In genomic region chr2:32377928-32378327, GRCh38 we compare ENCODE assay signal across 18 cellular contexts. TPM values are rescaled to one million over a fixed set of nuclear protein-coding genes. Genes with fewer than 3 reads are reported as not detected.
A peak's percentile ranks its signal among the peaks of the same experiment; 100 is the strongest.
DNase-seq lines count a peak whose midpoint lies in the region; ATAC-seq, FAIRE-seq and TF ChIP-seq lines count a peak whose summit lies in the region.
"Had no signal": no experiment of that assay in that cellular context is flagged by ENCODE, and none has a peak within 500 bp of the region (broad histone marks: within the 10 kb centered on the region; RNA-seq: fewer than 3 reads in every experiment).

No MANE protein-coding gene starts in this region.

- H3K4me3 ChIP-seq in pancreas, result no peak overlapping the region
- H3K4me3 ChIP-seq in mucosa of descending colon, result no peak overlapping the region
- H3K4me3 ChIP-seq: GM23248, SK-N-MC had no signal

- H3K36me3 Mint-ChIP-seq in CD14-positive monocyte, result peaks cover 22 to 29% of the 10 kb centered on the region in 2 donors
- peaks cover 7% of the 10 kb centered on the region for H3K36me3 Mint-ChIP-seq in chondrocyte (ENCODE audit: low read depth)
- peaks cover 22% of the 10 kb centered on the region for H3K36me3 Mint-ChIP-seq in activated naive CD8-positive, alpha-beta T cell treated with anti-CD3 and anti-CD28 coated beads, Interleukin-2, amount 50 U/mL, for 24 hours (ENCODE audit: low read depth)

- H3K9me3 Mint-ChIP-seq in CD14-positive monocyte (no peaks in the 10 kb centered on the region), chondrocyte (ENCODE audit: low read depth) (no peaks in the 10 kb centered on the region)
- no peaks in the 10 kb centered on the region for H3K9me3 Mint-ChIP-seq in activated naive CD8-positive, alpha-beta T cell treated with anti-CD3 and anti-CD28 coated beads, Interleukin-2, amount 50 U/mL, for 24 hours
- H3K9me3 Mint-ChIP-seq: CD4-positive, alpha-beta memory T cell had no signal

- intact Hi-C loops in CD14-positive monocyte (cut with micrococcal nuclease), result no loop called here
- intact Hi-C loops in pancreas (cut with DNase I), result no loop called here
- intact Hi-C loops in mucosa of descending colon (cut with DNase I, micrococcal nuclease), result no loop called here

- DNase-seq in CD14-positive monocyte (ENCODE audit: low spot score), result no peak
- peak; percentile 9 for DNase-seq in EH (ENCODE audit: low read depth)
- DNase-seq in chondrocyte (ENCODE audit: low spot score), result no peak
- DNase-seq in pancreas, result no peak
- no peak for DNase-seq in mucosa of descending colon
- no peak for DNase-seq in SHP77 (lab: John Stamatoyannopoulos, UW)
- DNase-seq in activated naive CD4-positive, alpha-beta T cell treated with Interleukin-2 at 50 U/mL for 16 hours, result no peak
- DNase-seq in activated naive CD8-positive, alpha-beta T cell treated with anti-CD3 and anti-CD28 coated beads, Interleukin-2, amount 50 U/mL, for 24 hours, result no peak
- DNase-seq: ACHN; CD4-positive, alpha-beta memory T cell; DMS79; GM23248; HCEC 1CT; KG1; NCI-H1436; NCI-H2081; NCI-H510A treated with DMSO at 0.1 percent for 48 hours had no signal

- H3K4me1 Mint-ChIP-seq in CD14-positive monocyte (peaks cover 16% of the 10 kb centered on the region), chondrocyte (ENCODE audit: low read depth) (peaks cover 46% of the 10 kb centered on the region)
- H3K4me1 Mint-ChIP-seq in activated naive CD8-positive, alpha-beta T cell treated with anti-CD3 and anti-CD28 coated beads, Interleukin-2, amount 50 U/mL, for 24 hours, result peaks cover 37% of the 10 kb centered on the region

- H3K27ac Mint-ChIP-seq in CD14-positive monocyte (peak overlapping the region in 5 of 7 donors; percentile 11 to 81 (median 38)), chondrocyte (ENCODE audit: unreplicated experiment) (peak overlapping the region; percentile 13)
- H3K27ac Mint-ChIP-seq in activated naive CD8-positive, alpha-beta T cell treated with anti-CD3 and anti-CD28 coated beads, Interleukin-2, amount 50 U/mL, for 24 hours, result no peak overlapping the region

- peaks cover 13 to 31% (median 21%) of the 10 kb centered on the region in 3 donors for H3K4me1 ChIP-seq in pancreas
- peaks cover 14% of the 10 kb centered on the region for H3K4me1 ChIP-seq in mucosa of descending colon (ENCODE audit: low read depth)

- ATAC-seq in pancreas (peak; percentile 35 to 67 (median 56)), mucosa of descending colon (no peak)
- ATAC-seq in activated naive CD8-positive, alpha-beta T cell treated with anti-CD3 and anti-CD28 coated beads, Interleukin-2, amount 50 U/mL, for 24 hours, result no peak

- no peak for TF ChIP-seq CTCF in CD14-positive monocyte (IDR thresholded peaks at IDR 0.05)
- TF ChIP-seq CTCF in chondrocyte (IDR thresholded peaks at IDR 0.05), result no peak
- no peak for TF ChIP-seq CTCF in pancreas (IDR thresholded peaks at IDR 0.05)
- TF ChIP-seq CTCF in mucosa of descending colon (IDR thresholded peaks at IDR 0.05), result no peak

- H3K36me3 ChIP-seq in pancreas (peaks cover 0 to 2% (median 0%) of the 10 kb centered on the region in 3 donors), mucosa of descending colon (ENCODE audit: low read depth) (no peaks in the 10 kb centered on the region)

- no peaks in the 10 kb centered on the region for H3K27me3 ChIP-seq in pancreas

- H3K27me3 Mint-ChIP-seq in CD14-positive monocyte (ENCODE audit: low read depth in 3 of 3), result peaks cover 0 to 1% (median 0%) of the 10 kb centered on the region in 3 donors
- no peaks in the 10 kb centered on the region for H3K27me3 Mint-ChIP-seq in chondrocyte (ENCODE audit: low read depth)
- no peaks in the 10 kb centered on the region for H3K27me3 Mint-ChIP-seq in activated naive CD8-positive, alpha-beta T cell treated with anti-CD3 and anti-CD28 coated beads, Interleukin-2, amount 50 U/mL, for 24 hours
- H3K27me3 Mint-ChIP-seq: CD4-positive, alpha-beta memory T cell had no signal

- H3K4me3 Mint-ChIP-seq in CD14-positive monocyte (no peak overlapping the region), chondrocyte (ENCODE audit: unreplicated experiment) (no peak overlapping the region)
- H3K4me3 Mint-ChIP-seq in activated naive CD8-positive, alpha-beta T cell treated with anti-CD3 and anti-CD28 coated beads, Interleukin-2, amount 50 U/mL, for 24 hours, result no peak overlapping the region

- WGBS in pancreas, 2 donors, result 45 to 55% methylated on average over 1 of the region's 1 CpG

- H3K27ac ChIP-seq in pancreas, result no peak overlapping the region
- H3K27ac ChIP-seq: GM23248, SK-N-MC had no signal

- no peak for FAIRE-seq in pancreas (lab: Jason Lieb, UNC)

- no peaks in the 10 kb centered on the region for H3K9me3 ChIP-seq in pancreas
- H3K9me3 ChIP-seq in mucosa of descending colon, result no peaks in the 10 kb centered on the region

RNA-seq across cellular contexts. Expression of gene BIRC6, which starts 21.1 kb away (rescaled TPM):
- polyA plus RNA-seq in CD14-positive monocyte, result 10 to 100 TPM; 11.5 to 12.9 TPM
- total RNA-seq in chondrocyte, result 76.0 to 103 TPM (median 76.0 TPM) in 3 replicates
- 10 to 100 TPM; 42.7 to 58.3 (median 47.8) TPM for total RNA-seq in pancreas
- polyA plus RNA-seq in pancreas, result 10 to 100 TPM; 12.4 to 18.6 TPM
- 100 to 1,000 TPM; 102 to 136 (median 112) TPM for total RNA-seq in mucosa of descending colon

Comparison
In these comparisons a context has a peak if more than half of its experiments do, and no peak if none do; other contexts are left out.
1. ATAC-seq: peak in pancreas (4 of 4); none in mucosa of descending colon (single experiment) and activated naive CD8-positive, alpha-beta T cell treated with anti-CD3 and anti-CD28 coated beads, Interleukin-2, amount 50 U/mL, for 24 hours (single experiment).